In genomic region chr17:48594412-48595106, GRCh38 we compare ENCODE assay signal across 1 cellular context.
TF ChIP-seq lines count a peak whose summit lies in the region.

No MANE protein-coding gene starts in this region.

TF ChIP-seq in HepG2, 621 proteins besides CTCF, POLR2A, EP300 and RAD21:
- TF ChIP-seq SAFB2 (CRISPR knock-in tag; IDR thresholded peaks at IDR 0.05; ENCODE audit: borderline replicate concordance, low read depth) (no peak), ZNF34 (CRISPR knock-in tag; IDR thresholded peaks at IDR 0.05; ENCODE audit: borderline replicate concordance) (no peak), CSRNP2 (CRISPR knock-in tag; conservative IDR thresholded peaks at IDR 0.05; ENCODE audit: low read depth) (no peak), PCBP1 (IDR thresholded peaks at IDR 0.05; ENCODE audit: borderline replicate concordance, low read depth, low read length) (no peak), JUND (CRISPR knock-in tag; IDR thresholded peaks at IDR 0.05) (no peak), HNRNPLL (IDR thresholded peaks at IDR 0.05; ENCODE audit: low read depth, low read length, poor library complexity, severe bottlenecking) (peak; percentile 12), ATF7-NPFF (CRISPR knock-in tag; IDR thresholded peaks at IDR 0.05; ENCODE audit: low read depth) (no peak), ZNF768 (CRISPR knock-in tag; IDR thresholded peaks at IDR 0.05) (0 out of 2 replicates have a peak, but pooled peaks have one; percentile 17), EZH2 (conservative IDR thresholded peaks at IDR 0.05; ENCODE audit: low read depth, low read length) (peak; percentile 98)
